In the genomic region with DNA sequence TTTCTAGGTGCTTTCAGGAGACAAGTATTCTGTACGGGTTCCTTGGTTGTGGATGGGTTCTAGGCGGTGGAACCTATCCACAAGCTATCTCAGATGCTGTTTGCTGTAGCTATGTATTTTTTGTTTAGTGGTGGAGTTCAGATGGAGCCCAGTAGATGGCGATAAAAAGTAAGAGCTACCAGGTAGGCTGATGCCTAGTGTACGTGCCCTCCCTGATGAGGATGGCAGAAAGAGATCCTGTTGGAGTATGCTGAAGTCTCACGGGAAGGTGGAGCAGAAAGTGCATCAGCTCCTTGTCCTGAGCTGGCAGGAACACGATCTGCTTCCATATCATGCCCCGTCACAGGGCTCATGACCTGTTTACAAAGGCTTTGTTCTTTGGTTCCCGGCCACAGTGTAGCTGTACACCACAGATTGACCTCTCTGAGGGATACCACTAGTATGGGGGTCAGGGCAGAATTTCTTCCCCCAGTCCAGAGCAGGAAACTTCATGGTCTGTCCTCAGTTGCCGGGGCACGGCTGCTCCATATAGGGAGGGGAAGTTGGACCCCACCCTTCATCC, we compare ENCODE assay signal across 1 cellular context.
TF ChIP-seq lines count a peak whose summit lies in the region.

No MANE protein-coding gene starts in this region.

TF ChIP-seq in HCT116, 20 proteins besides CTCF, POLR2A, EP300 and RAD21 (continued from another document):
- TF ChIP-seq POLR2AphosphoS5 (IDR thresholded peaks at IDR 0.05; ENCODE audit: low read depth, low read length) (no peak), JUND (IDR thresholded peaks at IDR 0.05) (no peak), TCF7L2 (IDR thresholded peaks at IDR 0.05; ENCODE audit: borderline replicate concordance, extremely low read depth, insufficient read depth, insufficient read length) (no peak), SP1 (IDR thresholded peaks at IDR 0.05; ENCODE audit: low read depth) (no peak), CEBPB (IDR thresholded peaks at IDR 0.05; ENCODE audit: low read depth) (no peak), SIN3A (IDR thresholded peaks at IDR 0.05; ENCODE audit: low read depth) (no peak), YY1 (IDR thresholded peaks at IDR 0.05; ENCODE audit: extremely low read depth, insufficient replicate concordance, low read depth, low read length) (no peak)
- TF ChIP-seq, protein P1, sequence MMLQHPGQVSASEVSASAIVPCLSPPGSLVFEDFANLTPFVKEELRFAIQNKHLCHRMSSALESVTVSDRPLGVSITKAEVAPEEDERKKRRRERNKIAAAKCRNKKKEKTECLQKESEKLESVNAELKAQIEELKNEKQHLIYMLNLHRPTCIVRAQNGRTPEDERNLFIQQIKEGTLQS (IDR thresholded peaks at IDR 0.05) = no peak
TF ChIP-seq in HCT116: peak in this region for 0.
